Comparison of ENCODE assay signal across 1 cellular context in genomic region chr16:87778476-87778829, GRCh38.
TF ChIP-seq lines count a peak whose summit lies in the region.

No MANE protein-coding gene starts in this region.

TF ChIP-seq in H1, 55 proteins besides CTCF, POLR2A, EP300 and RAD21 (continued from another document):
- TF ChIP-seq USF2 (IDR thresholded peaks at IDR 0.05; ENCODE audit: low read length) (no peak), TAF1 (IDR thresholded peaks at IDR 0.05; ENCODE audit: low read depth, low read length) (no peak), EGR1 (IDR thresholded peaks at IDR 0.05; ENCODE audit: borderline replicate concordance, low read depth, low read length) (no peak), TAF7 (optimal IDR thresholded peaks at IDR 0.05; ENCODE audit: borderline replicate concordance, low read depth, low read length) (no peak), NRF1 (IDR thresholded peaks at IDR 0.05; ENCODE audit: low read depth, low read length) (no peak), CHD1 (IDR thresholded peaks at IDR 0.05; ENCODE audit: low read depth, low read length) (no peak)
